18 cellular contexts compared by ENCODE assay signal in the genomic region with DNA sequence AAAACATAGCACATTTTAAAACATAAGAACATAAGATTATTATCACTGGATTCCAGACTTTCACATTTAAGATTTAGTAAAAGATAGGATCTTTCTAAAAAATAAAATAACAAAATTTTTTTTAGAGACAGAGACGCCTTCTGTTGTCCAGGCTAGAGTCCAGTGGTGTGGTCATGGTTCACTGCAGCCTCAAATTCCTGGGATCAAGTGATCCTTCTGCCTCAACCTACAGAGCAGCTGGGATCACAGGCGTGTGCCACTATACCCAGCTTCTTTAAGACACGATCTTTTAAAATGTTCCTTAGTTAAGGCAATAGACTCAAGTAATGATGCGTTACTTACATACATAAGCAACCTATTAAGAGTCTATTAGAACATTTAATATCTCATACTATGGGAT. TPM values are rescaled to one million over a fixed set of nuclear protein-coding genes. Genes with fewer than 3 reads are reported as not detected.
DNase-seq lines count a peak whose midpoint lies in the region; ATAC-seq and TF ChIP-seq lines count a peak whose summit lies in the region.
"Had no signal": no experiment of that assay in that cellular context is flagged by ENCODE, and none has a peak within 500 bp of the region (broad histone marks: within the 10 kb centered on the region; RNA-seq: fewer than 3 reads in every experiment).

No MANE protein-coding gene starts in this region.

- H3F3A ChIP-seq in PC-9 (ENCODE audit: insufficient read depth, low read depth) (peaks cover 9% of the 10 kb centered on the region), GM23338 (replicated peaks; ENCODE audit: low read depth) (no peaks in the 10 kb centered on the region)

- H3K36me3 ChIP-seq in A673 (ENCODE audit: insufficient read depth, low read length, poor library complexity, severe bottlenecking) (peaks cover 51% of the 10 kb centered on the region), PC-9 (ENCODE audit: low read depth) (peaks cover 33% of the 10 kb centered on the region), brain microvascular endothelial cell (replicated peaks) (peaks cover 27% of the 10 kb centered on the region), SJCRH30 (peaks cover 61% of the 10 kb centered on the region), GM23338 (ENCODE audit: insufficient read depth) (peaks cover 5% of the 10 kb centered on the region; the same call in 1 of the 2 replicates)

- no peaks in the 10 kb centered on the region for H3K4me1 Mint-ChIP-seq in GM23338

- no peak for TF ChIP-seq CTCF in A673 (conservative IDR thresholded peaks at IDR 0.05; ENCODE audit: low read depth, low read length)
- TF ChIP-seq CTCF in PC-9 (conservative IDR thresholded peaks at IDR 0.05), result no peak
- TF ChIP-seq CTCF in brain microvascular endothelial cell (IDR thresholded peaks at IDR 0.05; ENCODE audit: low read depth, low read length, missing control alignments), result no peak
- TF ChIP-seq CTCF in GM23338 (conservative IDR thresholded peaks at IDR 0.05; ENCODE audit: low read depth in 2 of 2), result no peak

- intact Hi-C loops in A673 (cut with micrococcal nuclease; ENCODE audit: unreplicated experiment) (no loop called here), PC-9 (cut with micrococcal nuclease; ENCODE audit: unreplicated experiment) (no loop called here)

- H3K27ac ChIP-seq in A673 (ENCODE audit: low read depth, low read length, poor library complexity, severe bottlenecking), result peak overlapping the region; percentile 24
- H3K27ac ChIP-seq in PC-9, result peak overlapping the region; percentile 56
- H3K27ac ChIP-seq in brain microvascular endothelial cell, result peak overlapping the region; percentile 56
- H3K27ac ChIP-seq in SJCRH30, result no peak overlapping the region
- no peak overlapping the region for H3K27ac ChIP-seq in GM23338 (ENCODE audit: low read depth)
- H3K27ac ChIP-seq: C4-2B had no signal

- H3K27ac Mint-ChIP-seq in GM23338, result no peak overlapping the region

- no peaks in the 10 kb centered on the region for H4K20me1 ChIP-seq in PC-9 (ENCODE audit: insufficient read depth)
- no peaks in the 10 kb centered on the region for H4K20me1 ChIP-seq in GM23338 (replicated peaks; ENCODE audit: insufficient read depth)

- H3K36me3 Mint-ChIP-seq in GM23338 (ENCODE audit: low read depth), result peaks cover 29% of the 10 kb centered on the region

- no peak overlapping the region for H3K4me3 Mint-ChIP-seq in GM23338

- no peaks in the 10 kb centered on the region for H3K27me3 ChIP-seq in A673 (replicated peaks; ENCODE audit: insufficient read depth, low read depth, low read length, poor library complexity)
- H3K27me3 ChIP-seq in PC-9 (ENCODE audit: insufficient read depth, low read depth), result no peaks in the 10 kb centered on the region
- H3K27me3 ChIP-seq in brain microvascular endothelial cell (replicated peaks), result no peaks in the 10 kb centered on the region
- no peaks in the 10 kb centered on the region for H3K27me3 ChIP-seq in SJCRH30
- H3K27me3 ChIP-seq in GM23338 (ENCODE audit: insufficient read depth), result no peaks in the 10 kb centered on the region

- ATAC-seq in GM23338, result no peak
- ATAC-seq: Right ventricle myocardium inferior had no signal

- H2AFZ ChIP-seq in PC-9, result no peak overlapping the region
- H2AFZ ChIP-seq in GM23338, result no peak overlapping the region

- DNase-seq in A673 (ENCODE audit: low spot score) (no peak), PC-9 (no peak), brain microvascular endothelial cell (no peak), kidney tubule cell (ENCODE audit: low spot score) (peak; percentile 18), NCI-H187 treated with DMSO at 0.1 percent for 48 hours (lab: John Stamatoyannopoulos, UW) (no peak), NCI-H226 (no peak), SJCRH30 (no peak), GM23338 (ENCODE audit: low spot score) (no peak)
- DNase-seq: DMS153, NCI-H1048, NCI-H2107, NCI-H345, NCI-H69, OCI-M1 had no signal

- H3K4me3 ChIP-seq in A673 (ENCODE audit: low read depth, low read length, poor library complexity, severe bottlenecking) (no peak overlapping the region), PC-9 (no peak overlapping the region), brain microvascular endothelial cell (ENCODE audit: low read depth, low read length) (no peak overlapping the region), SJCRH30 (no peak overlapping the region), GM23338 (no peak overlapping the region)
- H3K4me3 ChIP-seq: HAP-1 had no signal

- H3K4me1 ChIP-seq in A673 (ENCODE audit: insufficient read depth, low read length, poor library complexity, severe bottlenecking) (peaks cover 4% of the 10 kb centered on the region), PC-9 (replicated peaks; ENCODE audit: insufficient read depth) (peaks cover 15% of the 10 kb centered on the region), SJCRH30 (no peaks in the 10 kb centered on the region), GM23338 (ENCODE audit: insufficient read depth) (no peaks in the 10 kb centered on the region)
- H3K4me1 ChIP-seq: HAP-1 had no signal

- peaks cover 3% of the 10 kb centered on the region for H3K27me3 Mint-ChIP-seq in GM23338 (ENCODE audit: insufficient read depth, low read depth, poor library complexity)

- in situ Hi-C loops in brain microvascular endothelial cell (cut with HindIII; ENCODE audit: low pct_ligation_motif_present, low sequenced_read_pairs), result no loop called here

- no peaks in the 10 kb centered on the region for H3K79me2 ChIP-seq in PC-9 (ENCODE audit: low read depth)
- H3K79me2 ChIP-seq in GM23338 (replicated peaks; ENCODE audit: insufficient read depth), result no peaks in the 10 kb centered on the region

- H3K9me3 ChIP-seq in A673 (ENCODE audit: low read depth, low read length, poor library complexity, severe bottlenecking) (no peaks in the 10 kb centered on the region), PC-9 (ENCODE audit: insufficient read depth, low read depth) (no peaks in the 10 kb centered on the region), SJCRH30 (replicated peaks) (no peaks in the 10 kb centered on the region)
- H3K9me3 ChIP-seq: HAP-1 had no signal

- H3K4me2 ChIP-seq in PC-9, result peak overlapping the region; percentile 37
- H3K4me2 ChIP-seq in GM23338, result no peak overlapping the region

- H3K9me2 ChIP-seq in PC-9 (ENCODE audit: insufficient read depth) (no peaks in the 10 kb centered on the region), GM23338 (ENCODE audit: insufficient read depth) (no peaks in the 10 kb centered on the region)

- no TSS peak for BruUV-seq in A673 (replicated peaks; lab: Mats Ljungman, UMichigan)
- no TSS peak for BruUV-seq in PC-9 (replicated peaks; lab: Mats Ljungman, UMichigan)

- POLR2A ChIA-PET in A673 (lab: Charles Lee; ENCODE audit: low non-redundant PET) (interaction anchor here (0.8 kb wide), 1 partner anchor 424 kb away, joined by 5 read pairs; no protein-coding TSS in a partner anchor), PC-9 (lab: Charles Lee; ENCODE audit: unreplicated experiment) (no interaction called here)

- CTCF ChIA-PET in A673 (lab: Charles Lee), result no interaction called here
- CTCF ChIA-PET in PC-9 (lab: Charles Lee), result no interaction called here

- H3K9me3 Mint-ChIP-seq in GM23338, result no peaks in the 10 kb centered on the region

TF ChIP-seq in GM23338, 12 proteins besides CTCF, POLR2A, EP300 and RAD21 (continues in another document):
- TF ChIP-seq POLR2AphosphoS5 (IDR thresholded peaks at IDR 0.05; ENCODE audit: low read depth), result no peak
- no peak for TF ChIP-seq EZH2 (IDR thresholded peaks at IDR 0.05; ENCODE audit: low read depth, unreplicated experiment)
- TF ChIP-seq, protein P1, sequence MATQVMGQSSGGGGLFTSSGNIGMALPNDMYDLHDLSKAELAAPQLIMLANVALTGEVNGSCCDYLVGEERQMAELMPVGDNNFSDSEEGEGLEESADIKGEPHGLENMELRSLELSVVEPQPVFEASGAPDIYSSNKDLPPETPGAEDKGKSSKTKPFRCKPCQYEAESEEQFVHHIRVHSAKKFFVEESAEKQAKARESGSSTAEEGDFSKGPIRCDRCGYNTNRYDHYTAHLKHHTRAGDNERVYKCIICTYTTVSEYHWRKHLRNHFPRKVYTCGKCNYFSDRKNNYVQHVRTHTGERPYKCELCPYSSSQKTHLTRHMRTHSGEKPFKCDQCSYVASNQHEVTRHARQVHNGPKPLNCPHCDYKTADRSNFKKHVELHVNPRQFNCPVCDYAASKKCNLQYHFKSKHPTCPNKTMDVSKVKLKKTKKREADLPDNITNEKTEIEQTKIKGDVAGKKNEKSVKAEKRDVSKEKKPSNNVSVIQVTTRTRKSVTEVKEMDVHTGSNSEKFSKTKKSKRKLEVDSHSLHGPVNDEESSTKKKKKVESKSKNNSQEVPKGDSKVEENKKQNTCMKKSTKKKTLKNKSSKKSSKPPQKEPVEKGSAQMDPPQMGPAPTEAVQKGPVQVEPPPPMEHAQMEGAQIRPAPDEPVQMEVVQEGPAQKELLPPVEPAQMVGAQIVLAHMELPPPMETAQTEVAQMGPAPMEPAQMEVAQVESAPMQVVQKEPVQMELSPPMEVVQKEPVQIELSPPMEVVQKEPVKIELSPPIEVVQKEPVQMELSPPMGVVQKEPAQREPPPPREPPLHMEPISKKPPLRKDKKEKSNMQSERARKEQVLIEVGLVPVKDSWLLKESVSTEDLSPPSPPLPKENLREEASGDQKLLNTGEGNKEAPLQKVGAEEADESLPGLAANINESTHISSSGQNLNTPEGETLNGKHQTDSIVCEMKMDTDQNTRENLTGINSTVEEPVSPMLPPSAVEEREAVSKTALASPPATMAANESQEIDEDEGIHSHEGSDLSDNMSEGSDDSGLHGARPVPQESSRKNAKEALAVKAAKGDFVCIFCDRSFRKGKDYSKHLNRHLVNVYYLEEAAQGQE (IDR thresholded peaks at IDR 0.05; ENCODE audit: unreplicated experiment), result no peak
- no peak for TF ChIP-seq CREB1 (CRISPR knock-in tag; IDR thresholded peaks at IDR 0.05; ENCODE audit: low read depth)
- TF ChIP-seq ZNF114 (CRISPR knock-in tag; IDR thresholded peaks at IDR 0.05), result no peak
- no peak for TF ChIP-seq EZH2phosphoT487 (IDR thresholded peaks at IDR 0.05; ENCODE audit: unreplicated experiment)
- no peak for TF ChIP-seq JUNB (IDR thresholded peaks at IDR 0.05; ENCODE audit: unreplicated experiment)

RNA-seq across cellular contexts. Expression of a gene that starts 32.7 kb away (rescaled TPM):
- total RNA-seq in A673 (2021), result 45.4 and 52.0 TPM in 2 replicates
- total RNA-seq in PC-9 (2021), result 17.7 and 18.8 TPM in 2 replicates
- total RNA-seq in SJCRH30 (2014; rRNA removed; shearing (Covaris generic)), result 41.2 and 43.1 TPM in 2 replicates
- total RNA-seq in GM23338 (2014; rRNA removed; shearing (Covaris generic)), result 15.6 and 18.2 TPM in 2 replicates
- 27.9 and 34.0 TPM in 2 replicates for polyA plus RNA-seq in GM23338 (2016; fragmentation: Nextera tagmentation; extraction: Ambion mirVana)

RNA-seq across cellular contexts. Expression of a gene that starts 34.2 kb away (rescaled TPM):
- 95.8 and 117 TPM in 2 replicates for total RNA-seq in A673 (2021)
- 44.1 and 51.2 TPM in 2 replicates for total RNA-seq in PC-9 (2021)
- total RNA-seq in SJCRH30 (2014; rRNA removed; shearing (Covaris generic)), result 108 TPM in 2 replicates
- total RNA-seq in GM23338 (2014; rRNA removed; shearing (Covaris generic)), result 69.0 and 89.1 TPM in 2 replicates
- 194 and 238 TPM in 2 replicates for polyA plus RNA-seq in GM23338 (2016; fragmentation: Nextera tagmentation; extraction: Ambion mirVana)

RNA-seq across cellular contexts. Expression of a gene that starts 46.4 kb away (rescaled TPM):
- total RNA-seq in A673 (2021), result 23.3 and 24.6 TPM in 2 replicates
- 0.94 and 1.4 TPM in 2 replicates for total RNA-seq in PC-9 (2021)
- 14.4 and 17.8 TPM in 2 replicates for total RNA-seq in SJCRH30 (2014; rRNA removed; shearing (Covaris generic))
- 1.3 and 1.4 TPM in 2 replicates for total RNA-seq in GM23338 (2014; rRNA removed; shearing (Covaris generic))
- polyA plus RNA-seq in GM23338 (2016; fragmentation: Nextera tagmentation; extraction: Ambion mirVana), result 0.95 and 1.3 TPM in 2 replicates
- total RNA-seq: HT-29 had no signal

Comparison
In these comparisons a context has a peak if more than half of its experiments do, and no peak if none do; other contexts are left out.
1. H3K27ac ChIP-seq: peak in A673 (single experiment), PC-9 (single experiment) and brain microvascular endothelial cell (single experiment); none in SJCRH30 (single experiment) and GM23338 (single experiment).